In the genomic region with DNA sequence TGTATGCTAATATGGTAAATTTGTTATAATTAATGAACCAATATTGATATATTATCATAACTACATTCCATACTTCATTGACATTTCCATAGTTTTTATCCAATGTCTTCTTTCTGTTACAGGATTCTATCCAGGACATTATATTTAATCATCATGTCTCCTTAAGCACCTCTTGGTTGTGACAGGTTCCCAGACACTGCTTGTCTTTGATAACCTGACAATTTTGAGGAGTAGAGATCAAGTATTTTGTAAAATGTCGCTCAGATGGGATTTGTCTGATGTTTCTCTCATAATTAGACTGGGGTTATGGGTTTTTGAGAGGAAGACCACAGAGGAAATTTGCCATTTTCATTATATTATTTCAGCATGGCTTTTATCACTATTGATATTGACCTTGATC, we compare ENCODE assay signal across 6 cellular contexts.
"Had no signal": no experiment of that assay in that cellular context is flagged by ENCODE, and none has a peak within 500 bp of the region (broad histone marks: within the 10 kb centered on the region; RNA-seq: fewer than 3 reads in every experiment).

No MANE protein-coding gene starts in this region.

- FAIRE-seq: GM12891, GM12892, GM18507, GM19239 had no signal

- DNase-seq: GDM1, GF-D8 had no signal
